In genomic region chr17:66250686-66251085, GRCh38 we compare ENCODE assay signal across 23 cellular contexts. TPM values are rescaled to one million over a fixed set of nuclear protein-coding genes. Genes with fewer than 3 reads are reported as not detected.
"Had no signal": no experiment of that assay in that cellular context is flagged by ENCODE, and none has a peak within 500 bp of the region (broad histone marks: within the 10 kb centered on the region; RNA-seq: fewer than 3 reads in every experiment).

No MANE protein-coding gene starts in this region.

- H3K4me1 ChIP-seq: SJSA1 had no signal

- H3K9me3 ChIP-seq: MG63, SJSA1, SK-N-SH had no signal

- H3K9me3 Mint-ChIP-seq: IgD-negative memory B cell, T-cell had no signal

- H3K4me3 Mint-ChIP-seq: IgD-negative memory B cell, T-cell had no signal

- H3K4me2 ChIP-seq: SK-N-SH had no signal

- H3K9ac ChIP-seq: SK-N-SH had no signal

- H3K4me3 ChIP-seq: MG63, SJSA1 had no signal

- H3K36me3 Mint-ChIP-seq: IgD-negative memory B cell, T-cell had no signal

- H3K27ac Mint-ChIP-seq: IgD-negative memory B cell had no signal

- H3K27ac ChIP-seq: HL-60, SJSA1 had no signal

- DNase-seq: KBM-7, MG63, NCI-H1092 treated with DMSO at 0.1 percent for 48 hours, NCI-H146, NCI-H187, NCI-H2029, NCI-H2081 treated with DMSO at 0.1 percent for 48 hours, NCI-H2171, NCI-H446, NCI-H510A, NCI-H524 treated with DMSO at 0.1 percent for 48 hours, NCI-H69, NCI-H774, Right ventricle myocardium superior, RPMI8226, SIG-M5, SK-N-SH, SW 1271, T-cell had no signal

- H3K27me3 ChIP-seq: MG63, SJSA1 had no signal

- H3K27me3 Mint-ChIP-seq: IgD-negative memory B cell, T-cell had no signal

- H3K36me3 ChIP-seq: MG63, SJSA1 had no signal

RNA-seq across cellular contexts. Expression of gene APOH, which starts 21.5 kb away (rescaled TPM):
- total RNA-seq: LHCN-M2, SJSA1 had no signal
- polyA plus RNA-seq: IgD-negative memory B cell, SK-N-SH had no signal

RNA-seq across cellular contexts. Expression of gene CEP112, which starts 58.8 kb away (rescaled TPM):
- polyA plus RNA-seq: IgD-negative memory B cell had no signal
